In genomic region chr3:193049901-193050300, GRCh38 we compare ENCODE assay signal across 24 cellular contexts.
"Had no signal": no experiment of that assay in that cellular context is flagged by ENCODE, and none has a peak within 500 bp of the region (broad histone marks: within the 10 kb centered on the region; RNA-seq: fewer than 3 reads in every experiment).

No MANE protein-coding gene starts in this region.

- H3K9me3 ChIP-seq: colonic mucosa, esophagus muscularis mucosa, esophagus squamous epithelium, gastrocnemius medialis, gastroesophageal sphincter, heart left ventricle had no signal

- H3K9me3 Mint-ChIP-seq: dendritic cell treated with granulocyte-macrophage colony-stimulating factor and Interleukin-4, amounts not matched to agents 40 ng/mL and 50 ng/mL, for 4 days; endodermal cell had no signal

- H3K27ac ChIP-seq: colonic mucosa, coronary artery, dorsolateral prefrontal cortex, epithelial cell of prostate, esophagus muscularis mucosa, esophagus squamous epithelium, foreskin keratinocyte, gastrocnemius medialis, gastroesophageal sphincter, heart left ventricle had no signal

- H3K4me3 ChIP-seq: colonic mucosa, coronary artery, dorsolateral prefrontal cortex, esophagus muscularis mucosa, esophagus squamous epithelium, gastrocnemius medialis, gastroesophageal sphincter, heart left ventricle had no signal

- ATAC-seq: effector memory CD8-positive, alpha-beta T cell; esophagus mucosa; foreskin keratinocyte; gastrocnemius medialis; gastroesophageal sphincter had no signal

- H3K4me1 ChIP-seq: colonic mucosa, esophagus squamous epithelium, foreskin keratinocyte had no signal

- H3K27me3 Mint-ChIP-seq: effector memory CD8-positive, alpha-beta T cell had no signal

- H3K36me3 ChIP-seq: colonic mucosa, esophagus muscularis mucosa, esophagus squamous epithelium, gastrocnemius medialis, gastroesophageal sphincter, heart left ventricle had no signal

- H3K27ac Mint-ChIP-seq: dendritic cell treated with granulocyte-macrophage colony-stimulating factor and Interleukin-4, amounts not matched to agents 40 ng/mL and 50 ng/mL, for 4 days; effector memory CD8-positive, alpha-beta T cell; endodermal cell had no signal

- DNase-seq: colonic mucosa; cortex of kidney; dermis blood vessel endothelial cell; dorsolateral prefrontal cortex; effector CD4-positive, alpha-beta T cell; effector CD8-positive, alpha-beta T cell; effector memory CD4-positive, alpha-beta T cell; effector memory CD8-positive, alpha-beta T cell; endodermal cell; erythroblast; esophagus squamous epithelium; foreskin fibroblast; foreskin keratinocyte; foreskin melanocyte; gastrocnemius medialis; glutamatergic neuron; head of caudate nucleus; heart left ventricle had no signal

- H3K4me3 Mint-ChIP-seq: dendritic cell treated with granulocyte-macrophage colony-stimulating factor and Interleukin-4, amounts not matched to agents 40 ng/mL and 50 ng/mL, for 4 days; effector memory CD8-positive, alpha-beta T cell; endodermal cell had no signal

- H3K27me3 ChIP-seq: colonic mucosa, esophagus muscularis mucosa, esophagus squamous epithelium, gastrocnemius medialis, gastroesophageal sphincter, heart left ventricle had no signal
